28 cellular contexts compared by ENCODE assay signal in the genomic region with DNA sequence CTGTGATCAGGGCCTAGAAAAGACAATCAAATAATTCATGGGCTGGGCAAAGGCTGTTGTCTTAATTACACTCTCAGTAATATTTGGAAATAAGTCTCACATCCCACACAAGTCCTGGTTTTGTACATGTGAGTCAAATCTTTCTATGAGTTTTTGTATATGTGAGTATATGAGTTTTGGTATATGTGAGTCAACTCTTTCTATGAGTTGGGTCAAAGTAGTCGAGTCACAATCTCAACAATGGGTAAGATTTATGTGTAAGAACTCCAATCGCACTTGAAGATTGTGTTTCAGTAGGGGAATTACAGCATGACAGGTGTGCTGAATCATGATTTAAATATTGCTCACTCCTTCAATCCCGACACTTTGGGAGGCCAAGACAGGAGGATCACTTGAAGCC.
"Had no signal": no experiment of that assay in that cellular context is flagged by ENCODE, and none has a peak within 500 bp of the region (broad histone marks: within the 10 kb centered on the region; RNA-seq: fewer than 3 reads in every experiment).

No MANE protein-coding gene starts in this region.

- H3K9me3 Mint-ChIP-seq: natural killer cell; nephron; neural progenitor cell; stimulated activated memory B cell treated with anti-CD40 and anti-IgM and Interleukin-4, amounts not matched to agents 10 μg/mL and 1 μg/mL and 100 μg/mL, for 72 hours; type B pancreatic cell had no signal

- H3K36me3 Mint-ChIP-seq: natural killer cell; neural progenitor cell; stimulated activated memory B cell treated with anti-CD40 and anti-IgM and Interleukin-4, amounts not matched to agents 10 μg/mL and 1 μg/mL and 100 μg/mL, for 72 hours; type B pancreatic cell had no signal

- FAIRE-seq: small intestine had no signal

- H3K27me3 ChIP-seq: neural progenitor cell, ovary, right lobe of liver, sigmoid colon, suprapubic skin, testis, tibial artery, transverse colon, upper lobe of right lung, uterus had no signal

- H3K4me3 ChIP-seq: neural progenitor cell, ovary, psoas muscle, right lobe of liver, sigmoid colon, suprapubic skin, testis, tibial artery, transverse colon, upper lobe of right lung, uterus had no signal

- DNase-seq: natural killer cell; occipital lobe; ovary; posterior cingulate gyrus; psoas muscle; right cardiac atrium; right lobe of liver; sigmoid colon; small intestine; stimulated activated CD4-positive, alpha-beta T cell treated with anti-CD3 and anti-CD28 coated beads, Interleukin-15, amount 100 ng/mL, for 24 hours; stimulated activated CD4-positive, alpha-beta T cell treated with anti-CD3 and anti-CD28 coated beads, Interleukin-2, amount 100 ng/mL, for 24 hours; stimulated activated CD4-positive, alpha-beta T cell treated with anti-CD3 and anti-CD28 coated beads, Interleukin-2, amount 100 ng/mL, for 48 hours; stimulated activated CD4-positive, alpha-beta T cell treated with anti-CD3 and anti-CD28 coated beads, Interleukin-4, amount 100 ng/mL, for 24 hours; stimulated activated naive CD4-positive, alpha-beta T cell; stimulated activated naive CD8-positive, alpha-beta T cell treated with anti-CD3 and anti-CD28 coated beads, Interleukin-15, amount 100 ng/mL, for 72 hours; stimulated activated naive CD8-positive, alpha-beta T cell treated with anti-CD3 and anti-CD28 coated beads, Interleukin-15, Interleukin-2, amounts not matched to agents 100 U/mL and 50 U/mL, for 24 hours; substantia nigra; testis; tibial artery; transverse colon; upper lobe of right lung; uterus had no signal

- ATAC-seq: natural killer cell; psoas muscle; right cardiac atrium; right lobe of liver; stimulated activated memory B cell treated with anti-CD40 and anti-IgM and Interleukin-4, amounts not matched to agents 10 μg/mL and 1 μg/mL and 100 μg/mL, for 72 hours; stimulated activated naive CD8-positive, alpha-beta T cell treated with anti-CD3 and anti-CD28 coated beads, Interleukin-15, amount 100 ng/mL, for 72 hours; stimulated activated naive CD8-positive, alpha-beta T cell treated with anti-CD3 and anti-CD28 coated beads, Interleukin-15, Interleukin-2, amounts not matched to agents 100 U/mL and 50 U/mL, for 24 hours; upper lobe of right lung had no signal

- H3K27me3 Mint-ChIP-seq: progenitor cell of endocrine pancreas; stimulated activated memory B cell treated with anti-CD40 and anti-IgM and Interleukin-4, amounts not matched to agents 10 μg/mL and 1 μg/mL and 100 μg/mL, for 72 hours; stimulated activated naive CD8-positive, alpha-beta T cell treated with anti-CD3 and anti-CD28 coated beads, Interleukin-15, amount 100 ng/mL, for 72 hours; type B pancreatic cell had no signal

- H3K36me3 ChIP-seq: neural progenitor cell, ovary, right lobe of liver, sigmoid colon, suprapubic skin, tibial artery, transverse colon, upper lobe of right lung, uterus had no signal

- H3K4me3 Mint-ChIP-seq: natural killer cell; nephron; neural progenitor cell; stimulated activated memory B cell treated with anti-CD40 and anti-IgM and Interleukin-4, amounts not matched to agents 10 μg/mL and 1 μg/mL and 100 μg/mL, for 72 hours; stimulated activated naive CD8-positive, alpha-beta T cell treated with anti-CD3 and anti-CD28 coated beads, Interleukin-15, amount 100 ng/mL, for 72 hours; type B pancreatic cell had no signal

- H3K27ac Mint-ChIP-seq: natural killer cell; nephron; neural progenitor cell; progenitor cell of endocrine pancreas; stimulated activated memory B cell treated with anti-CD40 and anti-IgM and Interleukin-4, amounts not matched to agents 10 μg/mL and 1 μg/mL and 100 μg/mL, for 72 hours; type B pancreatic cell had no signal

- H3K4me1 Mint-ChIP-seq: natural killer cell; nephron; neural progenitor cell; stimulated activated memory B cell treated with anti-CD40 and anti-IgM and Interleukin-4, amounts not matched to agents 10 μg/mL and 1 μg/mL and 100 μg/mL, for 72 hours; stimulated activated naive CD8-positive, alpha-beta T cell treated with anti-CD3 and anti-CD28 coated beads, Interleukin-15, amount 100 ng/mL, for 72 hours had no signal
